Comparison of ENCODE assay signal across 9 cellular contexts in the genomic region with DNA sequence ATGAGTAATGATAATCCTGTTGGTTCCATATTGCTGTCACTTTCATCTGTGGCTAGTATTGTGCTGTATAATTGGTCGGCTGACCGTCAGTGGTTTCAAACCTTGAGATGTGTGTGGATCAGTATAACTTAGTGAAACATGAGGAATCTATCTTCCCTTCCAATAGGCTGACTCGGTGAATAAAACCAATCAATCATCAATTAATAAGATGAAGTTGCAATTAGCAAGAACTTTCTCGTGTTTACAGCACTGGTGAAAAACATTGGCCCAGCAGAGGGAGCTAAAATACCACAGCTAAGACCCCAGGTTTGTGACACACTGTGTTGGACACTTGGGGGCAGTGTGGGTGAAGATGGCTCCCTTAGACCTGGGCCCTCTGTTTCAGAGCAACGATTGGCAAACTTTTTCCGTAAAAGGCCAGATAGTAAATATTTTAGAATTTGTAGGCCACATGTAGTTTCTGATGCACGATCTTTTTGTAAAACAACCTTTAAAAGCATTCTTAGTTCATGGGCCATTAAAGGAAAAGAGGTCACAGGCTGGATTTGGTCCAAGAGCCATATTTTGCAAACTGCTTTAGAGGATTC. TPM values are rescaled to one million over a fixed set of nuclear protein-coding genes. Genes with fewer than 3 reads are reported as not detected.
A peak's percentile ranks its signal among the peaks of the same experiment; 100 is the strongest.
DNase-seq lines count a peak whose midpoint lies in the region; ATAC-seq and TF ChIP-seq lines count a peak whose summit lies in the region.
"Had no signal": no experiment of that assay in that cellular context is flagged by ENCODE, and none has a peak within 500 bp of the region (broad histone marks: within the 10 kb centered on the region; RNA-seq: fewer than 3 reads in every experiment).

No MANE protein-coding gene starts in this region.

- peak overlapping the region; percentile 53 for H3K4me3 ChIP-seq in GM23248
- H3K4me3 ChIP-seq in fibroblast of the aortic adventitia (ENCODE audit: low read depth, low read length) = no peak overlapping the region
- no peak overlapping the region for H3K4me3 ChIP-seq in suprapubic skin

- TF ChIP-seq POLR2A in suprapubic skin (IDR thresholded peaks at IDR 0.05) = no peak

- H3K36me3 ChIP-seq in GM23248 (ENCODE audit: low read depth) (no peaks in the 10 kb centered on the region), suprapubic skin (no peaks in the 10 kb centered on the region)

- no peaks in the 10 kb centered on the region for H3K36me3 Mint-ChIP-seq in activated T-cell treated with anti-CD3 and anti-CD28 coated beads, Interleukin-2, amount 50 U/mL, for 72 hours (ENCODE audit: insufficient read depth in 2 of 2)

- no peak overlapping the region for H3K27ac Mint-ChIP-seq in activated T-cell treated with anti-CD3 and anti-CD28 coated beads, Interleukin-2, amount 50 U/mL, for 72 hours

- H2AFZ ChIP-seq in GM23248 = peak overlapping the region; percentile 83

- peak; percentile 98 for TF ChIP-seq CTCF in LNCAP (IDR thresholded peaks at IDR 0.05)
- peak; percentile 85 for TF ChIP-seq CTCF in fibroblast of the aortic adventitia (IDR thresholded peaks at IDR 0.05; ENCODE audit: insufficient read depth, low read length)
- peak; percentile 86 to 94 for TF ChIP-seq CTCF in suprapubic skin (IDR thresholded peaks at IDR 0.05)

- no peaks in the 10 kb centered on the region for H4K20me1 ChIP-seq in GM23248 (ENCODE audit: insufficient read depth)

- H3F3A ChIP-seq in GM23248 (ENCODE audit: insufficient read depth) = no peaks in the 10 kb centered on the region

- H3K9me3 Mint-ChIP-seq in activated T-cell treated with anti-CD3 and anti-CD28 coated beads, Interleukin-2, amount 50 U/mL, for 72 hours = no peaks in the 10 kb centered on the region

- 0 out of 2 replicates have a peak, but pooled peaks cover 4% of the 10 kb centered on the region for H3K27me3 ChIP-seq in GM23248 (replicated peaks; ENCODE audit: insufficient read depth)
- no peaks in the 10 kb centered on the region for H3K27me3 ChIP-seq in suprapubic skin

- no peaks in the 10 kb centered on the region for H3K9me2 ChIP-seq in GM23248 (ENCODE audit: insufficient read depth)

- H3K27ac ChIP-seq in GM23248 = no peak overlapping the region
- no peak overlapping the region for H3K27ac ChIP-seq in suprapubic skin

- peak overlapping the region; percentile 52 for H3K4me2 ChIP-seq in GM23248 (ENCODE audit: unreplicated experiment)

- H3K4me1 Mint-ChIP-seq in activated T-cell treated with anti-CD3 and anti-CD28 coated beads, Interleukin-2, amount 50 U/mL, for 72 hours (ENCODE audit: low read depth) = peaks cover 16% of the 10 kb centered on the region

- TF ChIP-seq EP300 in suprapubic skin (IDR thresholded peaks at IDR 0.05) = no peak

- peaks cover 4% of the 10 kb centered on the region; the same call in 1 of the 2 replicates for H3K4me1 ChIP-seq in GM23248 (ENCODE audit: insufficient read depth)
- H3K4me1 ChIP-seq in suprapubic skin = peaks cover 11% of the 10 kb centered on the region

- peaks cover 16% of the 10 kb centered on the region for H3K27me3 Mint-ChIP-seq in activated T-cell treated with anti-CD3 and anti-CD28 coated beads, Interleukin-2, amount 50 U/mL, for 72 hours (ENCODE audit: low read depth)

- peak; percentile 95 to 97 for ATAC-seq in activated T-cell treated with anti-CD3 and anti-CD28 coated beads, Interleukin-2, amount 50 U/mL, for 72 hours (replicated peaks in 1 of 2)

- WGBS in GM23248 (ENCODE audit: low coverage in 1 of 2, low lambda C conversion rate in 2 of 2, missing lambda C conversion rate in 2 of 2), 2 experiments = 2 to 5% methylated on average over 7 of the region's 7 CpGs
- 5% methylated on average over 7 of the region's 7 CpGs for WGBS in suprapubic skin

- H3K79me2 ChIP-seq in GM23248 (ENCODE audit: insufficient read depth) = no peaks in the 10 kb centered on the region

- DNase-seq in ELF-1 (ENCODE audit: low read depth, low spot score) (peak; percentile 74), GM23248 (peak; percentile 92), RKO (ENCODE audit: low spot score) (peak; percentile 91), fibroblast of the aortic adventitia (ENCODE audit: low read depth) (peak; percentile 93), nucleus accumbens (lab: John Stamatoyannopoulos, UW) (peak in 51 of 56 donors; percentile 7 to 91 (median 63)), suprapubic skin (ENCODE audit: low spot score in 2 of 2) (peak; percentile 81 to 89)
- DNase-seq in activated T-cell treated with anti-CD3 and anti-CD28 coated beads, Interleukin-2, amount 50 U/mL, for 72 hours = peak; percentile 82 to 85

- in situ Hi-C loops in GM23248 (cut with MboI) = loop anchor here (25.0 kb wide), 1 partner anchor 281 kb away; a partner anchor contains a TSS

- peak overlapping the region in 1 of 2 donors; percentile 19 for H3K4me3 Mint-ChIP-seq in activated T-cell treated with anti-CD3 and anti-CD28 coated beads, Interleukin-2, amount 50 U/mL, for 72 hours

- peak overlapping the region; percentile 32; the same call in 1 of the 2 replicates for H3K9ac ChIP-seq in GM23248

- no peaks in the 10 kb centered on the region for H3K9me3 ChIP-seq in GM23248 (ENCODE audit: low read depth)
- no peaks in the 10 kb centered on the region for H3K9me3 ChIP-seq in suprapubic skin

RNA-seq across cellular contexts. Expression of a gene that starts 47.8 kb away (rescaled TPM):
- not detected in 2 replicates for total RNA-seq in GM23248 (2014; rRNA removed; shearing (Covaris generic))
- not detected in 2 replicates for polyA plus RNA-seq in GM23248 (2016; fragmentation: Nextera tagmentation; extraction: Ambion mirVana)
- not detected for total RNA-seq in activated T-cell treated with anti-CD3 and anti-CD28 coated beads, Interleukin-2, amount 50 U/mL, for 72 hours
- not detected in 2 replicates for total RNA-seq in fibroblast of the aortic adventitia (ENCODE audit: low replicate concordance)
- 1 to 10 TPM in 1 of 4 donors, not detected in 3; 6.8 TPM for total RNA-seq in suprapubic skin
- total RNA-seq: temporal lobe had no signal
